In the genomic region with DNA sequence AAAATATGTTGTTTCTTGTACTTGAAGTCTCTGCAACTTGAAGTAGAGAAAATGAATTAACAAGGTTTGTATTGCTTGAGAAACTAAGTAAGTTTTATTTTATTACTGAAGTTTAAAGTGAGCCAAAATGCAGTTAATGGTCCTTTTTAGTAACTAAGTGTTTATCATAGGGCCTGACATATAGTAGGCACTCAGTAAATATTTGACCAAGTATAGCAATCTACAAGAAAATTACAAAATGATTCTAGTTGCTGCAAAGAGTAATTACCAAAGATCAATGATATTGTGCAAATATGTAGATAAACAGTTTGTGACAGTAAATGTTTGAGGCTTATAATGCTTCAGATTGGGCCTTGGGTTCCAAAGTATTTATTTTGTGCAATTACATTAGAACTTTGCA, we compare ENCODE assay signal across 27 cellular contexts. TPM values are rescaled to one million over a fixed set of nuclear protein-coding genes. Genes with fewer than 3 reads are reported as not detected.
DNase-seq lines count a peak whose midpoint lies in the region; ATAC-seq, FAIRE-seq and TF ChIP-seq lines count a peak whose summit lies in the region.
"Had no signal": no experiment of that assay in that cellular context is flagged by ENCODE, and none has a peak within 500 bp of the region (broad histone marks: within the 10 kb centered on the region; RNA-seq: fewer than 3 reads in every experiment).

No MANE protein-coding gene starts in this region.

- H3K4me3 Mint-ChIP-seq in CD4-positive, alpha-beta T cell, result peak overlapping the region; percentile 68
- peak overlapping the region; percentile 73 to 99 (median 93) for H3K4me3 Mint-ChIP-seq in nephron

- ATAC-seq in HepG2 (no peak), right lobe of liver (no peak)
- ATAC-seq in CD4-positive, alpha-beta T cell (ENCODE audit: poor library complexity), result no peak
- ATAC-seq: A549, GM12878 had no signal

- no peaks in the 10 kb centered on the region for H4K20me1 ChIP-seq in HepG2 (ENCODE audit: insufficient read depth, low read length)

- peak overlapping the region; percentile 75; the same call in 1 of the 2 replicates for H3K4me2 ChIP-seq in HepG2 (ENCODE audit: low read depth, low read length)
- H3K4me2 ChIP-seq: A549; BLaER1 treated with 17β-estradiol and CSF1 and Interleukin-3, amounts not matched to agents 10 nM and 100 nM had no signal

- H3K27ac Mint-ChIP-seq in CD4-positive, alpha-beta T cell, result no peak overlapping the region
- no peak overlapping the region for H3K27ac Mint-ChIP-seq in nephron

- H3K9ac ChIP-seq in HepG2 (ENCODE audit: insufficient read depth, low read depth, low read length), result no peak overlapping the region
- H3K9ac ChIP-seq: BLaER1 treated with 17β-estradiol and CSF1 and Interleukin-3, amounts not matched to agents 10 nM and 100 nM had no signal

- TF ChIP-seq RAD21 in HepG2 (CRISPR knock-in tag; IDR thresholded peaks at IDR 0.05), result no peak

- H3K4me3 ChIP-seq in HepG2 (replicated peaks in 1 of 3; ENCODE audit: insufficient read depth in 1 of 3, low read depth in 2 of 3, low read length in 3 of 3), result no peak overlapping the region
- H3K4me3 ChIP-seq in right lobe of liver, result no peak overlapping the region
- H3K4me3 ChIP-seq: A549; BLaER1 treated with 17β-estradiol and CSF1 and Interleukin-3, amounts not matched to agents 10 nM and 100 nM; GM12878 had no signal

- H3K27me3 ChIP-seq in HepG2 (ENCODE audit: control insufficient read depth in 1 of 2, insufficient read depth in 2 of 2, low read length in 2 of 2), result no peaks in the 10 kb centered on the region; a peak in 1 of 5 replicates
- no peaks in the 10 kb centered on the region for H3K27me3 ChIP-seq in right lobe of liver
- H3K27me3 ChIP-seq in CD4-positive, alpha-beta T cell (ENCODE audit: control insufficient read depth, insufficient read depth, low read length), result no peaks in the 10 kb centered on the region
- H3K27me3 ChIP-seq: BLaER1 treated with 17β-estradiol and CSF1 and Interleukin-3, amounts not matched to agents 10 nM and 100 nM had no signal

- CTCF ChIA-PET in HepG2 (lab: Yijun Ruan, JAX; ENCODE audit: low intra/inter-chr PET ratio, low total read pairs), result no interaction called here
- CTCF ChIA-PET in CD4-positive, alpha-beta T cell (lab: Charles Lee), result no interaction called here

- H3K27me3 Mint-ChIP-seq in CD4-positive, alpha-beta T cell, result peaks cover 15% of the 10 kb centered on the region
- no peaks in the 10 kb centered on the region for H3K27me3 Mint-ChIP-seq in nephron (ENCODE audit: low read depth)
- H3K27me3 Mint-ChIP-seq: B cell had no signal

- DNase-seq in HepG2 (ENCODE audit: low spot score) (no peak), right lobe of liver (no peak), NCI-H146 treated with DMSO at 0.1 percent for 48 hours (lab: John Stamatoyannopoulos, UW; ENCODE audit: unreplicated experiment) (peak; percentile 2), NCI-H1436 (lab: John Stamatoyannopoulos, UW) (no peak), NCI-H2171 treated with DMSO at 0.1 percent for 48 hours (lab: John Stamatoyannopoulos, UW) (no peak), NCI-H2081 treated with DMSO at 0.1 percent for 48 hours (lab: John Stamatoyannopoulos, UW) (no peak)
- no peak for DNase-seq in CD4-positive, alpha-beta T cell
- DNase-seq: AML-193; CD4-positive, alpha-beta memory T cell; CD8-positive, alpha-beta memory T cell; COR-L47; DMS 273 treated with DMSO at 0.1 percent for 48 hours; DMS153; DMS53; DMS79; DND-41; EL; GDM1 had no signal

- H3K4me1 Mint-ChIP-seq in CD4-positive, alpha-beta T cell (ENCODE audit: low read depth), result peaks cover 18% of the 10 kb centered on the region
- H3K4me1 Mint-ChIP-seq in nephron, result peaks cover 16% of the 10 kb centered on the region

- in situ Hi-C loops in HepG2 (cut with HindIII; ENCODE audit: extremely low pct_ligation_motif_present, low pct_unique_long_range_greater_than_20kb), result no loop called here

- H3K27ac ChIP-seq in HepG2 (ENCODE audit: extremely low read length, insufficient read depth, low read length), result no peak overlapping the region
- no peak overlapping the region for H3K27ac ChIP-seq in right lobe of liver
- no peak overlapping the region for H3K27ac ChIP-seq in CD4-positive, alpha-beta T cell (ENCODE audit: low read depth, low read length)
- H3K27ac ChIP-seq: 22Rv1; A549; BLaER1 treated with 17β-estradiol and CSF1 and Interleukin-3, amounts not matched to agents 10 nM and 100 nM; C4-2B had no signal

- H3K36me3 Mint-ChIP-seq in CD4-positive, alpha-beta T cell (ENCODE audit: low read depth), result peaks cover 23% of the 10 kb centered on the region
- peaks cover under 1% of the 10 kb centered on the region for H3K36me3 Mint-ChIP-seq in nephron (ENCODE audit: low read depth)

- POLR2A ChIA-PET in HepG2 (lab: Yijun Ruan, JAX), result no interaction called here
- POLR2A ChIA-PET in CD4-positive, alpha-beta T cell (lab: Charles Lee), result no interaction called here

- intact Hi-C loops in HepG2 (cut with micrococcal nuclease; ENCODE audit: unreplicated experiment) (no loop called here), right lobe of liver (cut with DNase I) (no loop called here)
- intact Hi-C loops in CD4-positive, alpha-beta T cell (cut with DNase I, micrococcal nuclease), result loop anchor here in 1 of 2 experiments (5.0 kb wide), 3 partner anchors 128 to 697 kb away; partner anchors contain the start of gene MICU2

- TF ChIP-seq CTCF in HepG2 (CRISPR knock-in tag; IDR thresholded peaks at IDR 0.05), result no peak
- TF ChIP-seq CTCF in right lobe of liver (IDR thresholded peaks at IDR 0.05), result no peak
- TF ChIP-seq CTCF in CD4-positive, alpha-beta T cell (IDR thresholded peaks at IDR 0.05), result no peak
- no peak for TF ChIP-seq CTCF in nephron (IDR thresholded peaks at IDR 0.05; ENCODE audit: unreplicated experiment in 3 of 3)

- H3K4me1 ChIP-seq in HepG2 (ENCODE audit: insufficient read depth, low read length) (peaks cover 42% of the 10 kb centered on the region), right lobe of liver (peaks cover 0 to 10% (median 5%) of the 10 kb centered on the region in 4 donors)

- H2AFZ ChIP-seq in HepG2 (ENCODE audit: low read length), result no peak overlapping the region

- BruUV-seq in HepG2 (replicated peaks; lab: Mats Ljungman, UMichigan), result no TSS peak

- H3K9me3 ChIP-seq in HepG2 (ENCODE audit: low read length) (no peaks in the 10 kb centered on the region), right lobe of liver (no peaks in the 10 kb centered on the region)
- H3K9me3 ChIP-seq in CD4-positive, alpha-beta T cell (ENCODE audit: control insufficient read depth, low read length), result no peaks in the 10 kb centered on the region
- H3K9me3 ChIP-seq: A549; BLaER1 treated with 17β-estradiol and CSF1 and Interleukin-3, amounts not matched to agents 10 nM and 100 nM had no signal

- no peaks in the 10 kb centered on the region for H3K9me3 Mint-ChIP-seq in CD4-positive, alpha-beta T cell
- H3K9me3 Mint-ChIP-seq in nephron, result no peaks in the 10 kb centered on the region
- H3K9me3 Mint-ChIP-seq: CD4-positive, alpha-beta memory T cell; CD8-positive, alpha-beta memory T cell had no signal

- peaks cover 25% of the 10 kb centered on the region for H3K79me2 ChIP-seq in HepG2 (ENCODE audit: insufficient read depth, low read length)

- no peak for TF ChIP-seq EP300 in HepG2 (IDR thresholded peaks at IDR 0.05; ENCODE audit: low read depth in 2 of 2, low read length in 2 of 2)
- TF ChIP-seq EP300 in HepG2 (CRISPR knock-in tag; IDR thresholded peaks at IDR 0.05; ENCODE audit: borderline replicate concordance), result no peak

- no peak for FAIRE-seq in HepG2 (lab: Jason Lieb, UNC)
- FAIRE-seq: A549, GM12878, GM12892, GM18507 had no signal

- no peak for TF ChIP-seq POLR2A in HepG2 (IDR thresholded peaks at IDR 0.05; ENCODE audit: insufficient read depth in 1 of 2, low read depth in 2 of 2, low read length in 2 of 2)
- TF ChIP-seq POLR2A in right lobe of liver (IDR thresholded peaks at IDR 0.05), result no peak

- no peaks in the 10 kb centered on the region for H3K36me3 ChIP-seq in HepG2 (replicated peaks in 1 of 2; ENCODE audit: control insufficient read depth in 1 of 2, insufficient read depth in 2 of 2, low read length in 2 of 2)
- no peaks in the 10 kb centered on the region for H3K36me3 ChIP-seq in right lobe of liver

TF ChIP-seq in HepG2, 621 proteins besides CTCF, POLR2A, EP300 and RAD21:
- TF ChIP-seq ARNTL (CRISPR knock-in tag; IDR thresholded peaks at IDR 0.05), result no peak
- TF ChIP-seq ZNF205 (CRISPR knock-in tag; IDR thresholded peaks at IDR 0.05), result peak; percentile 96
- TF ChIP-seq ZNF251 (CRISPR knock-in tag; IDR thresholded peaks at IDR 0.05), result no peak
- no peak for TF ChIP-seq NR2C2 (CRISPR knock-in tag; IDR thresholded peaks at IDR 0.05; ENCODE audit: borderline replicate concordance)

RNA-seq across cellular contexts. Expression of gene XPO4, which starts 2.4 kb away (rescaled TPM):
- total RNA-seq in HepG2 (2016; rRNA removed; fragmentation: Illumina TruSeq; extraction: Trizol), result 24.8 and 41.5 TPM in 2 replicates
- total RNA-seq in HepG2 (2016; cell fraction: cytosol; rRNA removed; fragmentation: Illumina TruSeq; extraction: Trizol; ENCODE audit: low read depth), result 8.7 TPM in 2 replicates
- total RNA-seq in HepG2 (2016; cell fraction: insoluble cytoplasmic fraction; rRNA removed; fragmentation: Illumina TruSeq; extraction: Trizol), result 24.4 and 40.6 TPM in 2 replicates
- total RNA-seq in HepG2 (2016; cell fraction: membrane; rRNA removed; fragmentation: Illumina TruSeq; extraction: Trizol), result 17.5 and 20.5 TPM in 2 replicates
- 36.7 and 39.7 TPM in 2 replicates for total RNA-seq in HepG2 (2016; cell fraction: nucleus; rRNA removed; fragmentation: Illumina TruSeq; extraction: Trizol)
- 7.0 and 8.4 TPM in 2 replicates for polyA plus RNA-seq in HepG2 (2011; rRNA removed)
- 3.0 and 4.8 TPM in 2 replicates for polyA plus RNA-seq in HepG2 (2011; cell fraction: cytosol; rRNA removed)
- 7.7 and 8.5 TPM in 2 replicates for polyA plus RNA-seq in HepG2 (2011; cell fraction: nucleus; rRNA removed)
- 7.8 and 8.5 TPM in 2 replicates for polyA plus RNA-seq in HepG2 (2012)
- 1.9 and 2.1 TPM in 2 replicates for polyA plus RNA-seq in HepG2 (2016; cell fraction: cytosol; fragmentation: Illumina TruSeq; extraction: Trizol; ENCODE audit: low read depth)
- polyA plus RNA-seq in HepG2 (2016; cell fraction: insoluble cytoplasmic fraction; fragmentation: Illumina TruSeq; extraction: Trizol; ENCODE audit: low read depth), result 17.3 and 18.6 TPM in 2 replicates
- polyA plus RNA-seq in HepG2 (2016; cell fraction: membrane; fragmentation: Illumina TruSeq; extraction: Trizol; ENCODE audit: low read depth), result 4.7 and 5.9 TPM in 2 replicates
- 21.7 and 22.1 TPM in 2 replicates for polyA plus RNA-seq in HepG2 (2016; cell fraction: nucleus; fragmentation: Illumina TruSeq; extraction: Trizol; ENCODE audit: insufficient read depth, low read depth)
- 9.7 and 16.9 TPM in 2 replicates for polyA minus RNA-seq in HepG2 (2011; rRNA and poly(A)+ RNA removed; ENCODE audit: low replicate concordance)
- polyA minus RNA-seq in HepG2 (2011; cell fraction: cytosol; rRNA and poly(A)+ RNA removed), result 14.7 and 15.0 TPM in 2 replicates
- 33.3 and 38.0 TPM in 2 replicates for polyA minus RNA-seq in HepG2 (2011; cell fraction: nucleus; rRNA and poly(A)+ RNA removed)
- total RNA-seq in right lobe of liver, result 1 to 10 TPM; 4.4 to 9.9 (median 7.2) TPM
- total RNA-seq in CD4-positive, alpha-beta T cell, result 10 to 100 TPM; 22.5 to 22.7 TPM
